In genomic region chr14:104206281-104206904, GRCh38 we compare ENCODE assay signal across 13 cellular contexts.
DNase-seq lines count a peak whose midpoint lies in the region; ATAC-seq and TF ChIP-seq lines count a peak whose summit lies in the region.
"Had no signal": no experiment of that assay in that cellular context is flagged by ENCODE, and none has a peak within 500 bp of the region (broad histone marks: within the 10 kb centered on the region; RNA-seq: fewer than 3 reads in every experiment).

No MANE protein-coding gene starts in this region.

- no peak overlapping the region for H3K27ac ChIP-seq in Peyer's patch
- no peak overlapping the region for H3K27ac ChIP-seq in hepatocyte
- H3K27ac ChIP-seq: A549, esophagus muscularis mucosa, PC-9 had no signal

- POLR2A ChIA-PET in activated CD8-positive, alpha-beta T cell treated with anti-CD3 and anti-CD28 coated beads, Interleukin-2, amount 10 ng/mL, durations not matched to agents 7 days and 5 days (lab: Charles Lee) = no interaction called here

- no peaks in the 10 kb centered on the region for H3K9me2 ChIP-seq in hepatocyte (replicated peaks; ENCODE audit: insufficient read depth)

- H3K4me3 ChIP-seq in Peyer's patch = no peak overlapping the region
- no peak overlapping the region for H3K4me3 ChIP-seq in hepatocyte
- H3K4me3 ChIP-seq: A549, esophagus muscularis mucosa, PC-9 had no signal

- H3K4me2 ChIP-seq in hepatocyte = no peak overlapping the region
- H3K4me2 ChIP-seq: A549, PC-9 had no signal

- H3K79me2 ChIP-seq in hepatocyte = no peaks in the 10 kb centered on the region

- no peak overlapping the region for H3K4me3 Mint-ChIP-seq in stimulated activated effector memory CD8-positive, alpha-beta T cell treated with anti-CD3 and anti-CD28 coated beads, Interleukin-12 subunit alpha, Interleukin-12 subunit beta, amount 100 ng/mL, for 72 hours
- H3K4me3 Mint-ChIP-seq in activated CD8-positive, alpha-beta T cell treated with anti-CD3 and anti-CD28 coated beads, Interleukin-2, amount 10 ng/mL, durations not matched to agents 7 days and 5 days = no peak overlapping the region
- H3K4me3 Mint-ChIP-seq: stimulated activated naive CD8-positive, alpha-beta T cell treated with anti-CD3 and anti-CD28 coated beads, Interleukin-15, Interleukin-2, amounts not matched to agents 100 ng/mL and 50 ng/mL, for 24 hours had no signal

- no peaks in the 10 kb centered on the region for H3K36me3 Mint-ChIP-seq in stimulated activated effector memory CD8-positive, alpha-beta T cell treated with anti-CD3 and anti-CD28 coated beads, Interleukin-12 subunit alpha, Interleukin-12 subunit beta, amount 100 ng/mL, for 72 hours
- H3K36me3 Mint-ChIP-seq in activated CD8-positive, alpha-beta T cell treated with anti-CD3 and anti-CD28 coated beads, Interleukin-2, amount 10 ng/mL, durations not matched to agents 7 days and 5 days (ENCODE audit: low read depth) = no peaks in the 10 kb centered on the region

- no peak overlapping the region for H3K27ac Mint-ChIP-seq in stimulated activated effector memory CD8-positive, alpha-beta T cell treated with anti-CD3 and anti-CD28 coated beads, Interleukin-12 subunit alpha, Interleukin-12 subunit beta, amount 100 ng/mL, for 72 hours
- no peak overlapping the region for H3K27ac Mint-ChIP-seq in activated CD8-positive, alpha-beta T cell treated with anti-CD3 and anti-CD28 coated beads, Interleukin-2, amount 10 ng/mL, durations not matched to agents 7 days and 5 days
- H3K27ac Mint-ChIP-seq: stimulated activated naive CD8-positive, alpha-beta T cell treated with anti-CD3 and anti-CD28 coated beads, Interleukin-15, Interleukin-2, amounts not matched to agents 100 ng/mL and 50 ng/mL, for 24 hours had no signal

- H4K20me1 ChIP-seq in hepatocyte (ENCODE audit: insufficient read depth, poor library complexity, severe bottlenecking) = no peaks in the 10 kb centered on the region

- WGBS in hepatocyte (ENCODE audit: low lambda C conversion rate, missing lambda C conversion rate) = 38% methylated on average over 15 of the region's 15 CpGs

- H3K9me3 ChIP-seq in Peyer's patch = no peaks in the 10 kb centered on the region
- H3K9me3 ChIP-seq in hepatocyte (ENCODE audit: low read depth) = no peaks in the 10 kb centered on the region
- H3K9me3 ChIP-seq: A549, esophagus muscularis mucosa had no signal

- H2AFZ ChIP-seq in hepatocyte = no peak overlapping the region
- H2AFZ ChIP-seq: PC-9 had no signal

- H3K27me3 ChIP-seq in Peyer's patch (no peaks in the 10 kb centered on the region), hepatocyte (no peaks in the 10 kb centered on the region)

- H3K4me1 Mint-ChIP-seq in stimulated activated effector memory CD8-positive, alpha-beta T cell treated with anti-CD3 and anti-CD28 coated beads, Interleukin-12 subunit alpha, Interleukin-12 subunit beta, amount 100 ng/mL, for 72 hours = no peaks in the 10 kb centered on the region
- H3K4me1 Mint-ChIP-seq in activated CD8-positive, alpha-beta T cell treated with anti-CD3 and anti-CD28 coated beads, Interleukin-2, amount 10 ng/mL, durations not matched to agents 7 days and 5 days (ENCODE audit: low read depth) = no peaks in the 10 kb centered on the region

- no peak for TF ChIP-seq CTCF in Peyer's patch (IDR thresholded peaks at IDR 0.05)
- TF ChIP-seq CTCF in hepatocyte (IDR thresholded peaks at IDR 0.05; ENCODE audit: poor library complexity) = no peak

- H3K27me3 Mint-ChIP-seq in activated CD8-positive, alpha-beta T cell treated with anti-CD3 and anti-CD28 coated beads, Interleukin-2, amount 10 ng/mL, durations not matched to agents 7 days and 5 days (ENCODE audit: low read depth) = no peaks in the 10 kb centered on the region
- H3K27me3 Mint-ChIP-seq: stimulated activated naive CD8-positive, alpha-beta T cell treated with anti-CD3 and anti-CD28 coated beads, Interleukin-15, Interleukin-2, amounts not matched to agents 100 ng/mL and 50 ng/mL, for 24 hours had no signal

- CTCF ChIA-PET in activated CD8-positive, alpha-beta T cell treated with anti-CD3 and anti-CD28 coated beads, Interleukin-2, amount 10 ng/mL, durations not matched to agents 7 days and 5 days (lab: Charles Lee) = no interaction called here

- no peaks in the 10 kb centered on the region for H3K9me3 Mint-ChIP-seq in stimulated activated effector memory CD8-positive, alpha-beta T cell treated with anti-CD3 and anti-CD28 coated beads, Interleukin-12 subunit alpha, Interleukin-12 subunit beta, amount 100 ng/mL, for 72 hours
- no peaks in the 10 kb centered on the region for H3K9me3 Mint-ChIP-seq in activated CD8-positive, alpha-beta T cell treated with anti-CD3 and anti-CD28 coated beads, Interleukin-2, amount 10 ng/mL, durations not matched to agents 7 days and 5 days (ENCODE audit: insufficient read depth)
- H3K9me3 Mint-ChIP-seq: stimulated activated naive CD8-positive, alpha-beta T cell treated with anti-CD3 and anti-CD28 coated beads, Interleukin-15, Interleukin-2, amounts not matched to agents 100 ng/mL and 50 ng/mL, for 24 hours had no signal

- H3K36me3 ChIP-seq in Peyer's patch (no peaks in the 10 kb centered on the region), hepatocyte (replicated peaks; ENCODE audit: insufficient read depth, low read depth) (no peaks in the 10 kb centered on the region)
- H3K36me3 ChIP-seq: esophagus muscularis mucosa had no signal

- H3K4me1 ChIP-seq in Peyer's patch (no peaks in the 10 kb centered on the region), hepatocyte (ENCODE audit: insufficient read depth) (peaks cover 5% of the 10 kb centered on the region)
- H3K4me1 ChIP-seq: A549, esophagus muscularis mucosa had no signal

- DNase-seq in NCI-H2196 (lab: John Stamatoyannopoulos, UW; ENCODE audit: unreplicated experiment) = peak; percentile 37
- DNase-seq in NCI-H2196 treated with DMSO at 0.1 percent for 48 hours (lab: John Stamatoyannopoulos, UW; ENCODE audit: unreplicated experiment) = no peak
- peak in 2 of 3 donors; percentile 65 to 79 for DNase-seq in Peyer's patch
- peak; percentile 86 for DNase-seq in hepatocyte (ENCODE audit: low spot score)
- DNase-seq in stimulated activated effector memory CD8-positive, alpha-beta T cell treated with anti-CD3 and anti-CD28 coated beads, Interleukin-12 subunit alpha, Interleukin-12 subunit beta, amount 100 ng/mL, for 72 hours (ENCODE audit: low spot score in 2 of 2) = no peak
- DNase-seq in activated CD8-positive, alpha-beta T cell treated with anti-CD3 and anti-CD28 coated beads, Interleukin-2, amount 10 ng/mL, durations not matched to agents 7 days and 5 days = no peak
- DNase-seq in effector CD4-positive, alpha-beta T cell = no peak
- DNase-seq: activated T-cell treated with anti-CD3 and anti-CD28 coated beads, Interleukin-2, amount 50 U/mL, for 1 hour; PC-9 had no signal

- ATAC-seq in stimulated activated effector memory CD8-positive, alpha-beta T cell treated with anti-CD3 and anti-CD28 coated beads, Interleukin-12 subunit alpha, Interleukin-12 subunit beta, amount 100 ng/mL, for 72 hours = peak; percentile 19
- no peak for ATAC-seq in HG03139 (IDR thresholded peaks at IDR 0.05; ENCODE audit: unreplicated experiment)
- ATAC-seq in activated CD8-positive, alpha-beta T cell treated with anti-CD3 and anti-CD28 coated beads, Interleukin-2, amount 10 ng/mL, durations not matched to agents 7 days and 5 days = no peak

- TF ChIP-seq POLR2A in Peyer's patch (IDR thresholded peaks at IDR 0.05) = no peak

Comparison
In these comparisons a context has a peak if more than half of its experiments do, and no peak if none do; other contexts are left out.
1. DNase-seq: peak in NCI-H2196 (single experiment), Peyer's patch (2 of 3) and hepatocyte (single experiment); none in NCI-H2196 treated with DMSO at 0.1 percent for 48 hours (single experiment), stimulated activated effector memory CD8-positive, alpha-beta T cell treated with anti-CD3 and anti-CD28 coated beads, Interleukin-12 subunit alpha, Interleukin-12 subunit beta, amount 100 ng/mL, for 72 hours (0 of 2), activated CD8-positive, alpha-beta T cell treated with anti-CD3 and anti-CD28 coated beads, Interleukin-2, amount 10 ng/mL, durations not matched to agents 7 days and 5 days (single experiment) and effector CD4-positive, alpha-beta T cell (single experiment).